9 cellular contexts compared by ENCODE assay signal in the genomic region with DNA sequence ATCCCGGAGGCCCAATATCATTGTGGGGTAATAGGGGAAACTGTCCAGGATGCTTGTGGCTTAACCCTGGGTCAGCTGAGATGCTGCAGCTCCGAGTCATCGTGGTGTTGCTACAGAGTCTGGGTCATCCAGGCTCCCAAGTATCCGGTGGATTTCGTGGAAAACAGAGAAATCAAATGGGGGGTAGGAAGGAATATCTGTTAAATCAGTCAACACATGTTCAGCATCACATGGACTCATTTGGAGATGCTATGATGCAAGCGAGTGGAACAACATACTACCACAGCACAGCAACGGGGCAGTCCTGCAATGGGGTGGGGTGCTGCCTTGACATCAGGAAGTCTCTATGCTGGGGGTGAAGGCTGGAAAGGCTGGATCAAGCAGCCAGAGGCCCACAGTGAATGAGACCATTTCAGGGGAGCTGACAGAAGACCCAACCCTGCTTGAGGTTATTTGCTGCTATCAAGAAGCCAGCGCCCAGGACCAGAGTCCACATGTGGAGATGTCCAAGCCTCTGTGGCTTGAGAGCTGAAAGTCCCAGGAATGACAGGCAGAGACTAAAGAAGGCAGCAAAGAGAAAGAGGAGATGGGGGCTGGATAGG. TPM values are rescaled to one million over a fixed set of nuclear protein-coding genes. Genes with fewer than 3 reads are reported as not detected.
DNase-seq lines count a peak whose midpoint lies in the region; ATAC-seq and TF ChIP-seq lines count a peak whose summit lies in the region.
"Had no signal": no experiment of that assay in that cellular context is flagged by ENCODE, and none has a peak within 500 bp of the region (broad histone marks: within the 10 kb centered on the region; RNA-seq: fewer than 3 reads in every experiment).

No MANE protein-coding gene starts in this region.

- peak overlapping the region; percentile 82 for H3K4me3 Mint-ChIP-seq in activated naive CD8-positive, alpha-beta T cell treated with anti-CD3 and anti-CD28 coated beads for 36 hours
- no peak overlapping the region for H3K4me3 Mint-ChIP-seq in type B pancreatic cell

- CTCF ChIA-PET in AG04449 (lab: Yijun Ruan, JAX), result interaction anchor here (0.8 to 4.2 kb wide), 4 partner anchors 14 to 81 kb away, joined by 3 to 25 read pairs (median 5); partner anchors contain the start of gene TMEM106C

- no peaks in the 10 kb centered on the region for H3K27me3 Mint-ChIP-seq in activated naive CD8-positive, alpha-beta T cell treated with anti-CD3 and anti-CD28 coated beads for 36 hours
- no peaks in the 10 kb centered on the region for H3K27me3 Mint-ChIP-seq in type B pancreatic cell

- no peaks in the 10 kb centered on the region for H3K9me3 Mint-ChIP-seq in activated naive CD8-positive, alpha-beta T cell treated with anti-CD3 and anti-CD28 coated beads for 36 hours
- H3K9me3 Mint-ChIP-seq in type B pancreatic cell, result no peaks in the 10 kb centered on the region

- TF ChIP-seq CTCF in AG04449 (IDR thresholded peaks at IDR 0.05; ENCODE audit: insufficient read depth, low read length, missing control alignments) (no peak), type B pancreatic cell (conservative IDR thresholded peaks at IDR 0.05) (no peak)

- intact Hi-C loops in left colon (cut with DNase I, micrococcal nuclease), result no loop called here

- H3K27ac Mint-ChIP-seq in activated naive CD8-positive, alpha-beta T cell treated with anti-CD3 and anti-CD28 coated beads for 36 hours, result peak overlapping the region; percentile 62
- no peak overlapping the region for H3K27ac Mint-ChIP-seq in type B pancreatic cell

- no peak overlapping the region for H3K4me3 ChIP-seq in AG04449 (ENCODE audit: low read depth, low read length)

- H3K36me3 Mint-ChIP-seq in activated naive CD8-positive, alpha-beta T cell treated with anti-CD3 and anti-CD28 coated beads for 36 hours, result peaks cover 55% of the 10 kb centered on the region
- no peaks in the 10 kb centered on the region for H3K36me3 Mint-ChIP-seq in type B pancreatic cell

- ATAC-seq in left colon, result peak; percentile 55
- ATAC-seq in HG02840 (IDR thresholded peaks at IDR 0.05; ENCODE audit: low FRiP score, unreplicated experiment), result no peak
- ATAC-seq in HG03025 (IDR thresholded peaks at IDR 0.05; ENCODE audit: low FRiP score, unreplicated experiment), result no peak
- no peak for ATAC-seq in HG02884 (IDR thresholded peaks at IDR 0.05; ENCODE audit: unreplicated experiment)

- DNase-seq in AG04449 (ENCODE audit: low read depth, low spot score), result peak; percentile 97
- peak; percentile 42 for DNase-seq in H4 (ENCODE audit: low spot score)
- no peak for DNase-seq in activated naive CD8-positive, alpha-beta T cell treated with anti-CD3 and anti-CD28 coated beads for 36 hours
- DNase-seq in left colon, result no peak
- no peak for DNase-seq in type B pancreatic cell (ENCODE audit: extremely low spot score, unreplicated experiment)
- DNase-seq: stimulated activated naive CD4-positive, alpha-beta T cell had no signal

- peaks cover 68% of the 10 kb centered on the region for H3K4me1 Mint-ChIP-seq in activated naive CD8-positive, alpha-beta T cell treated with anti-CD3 and anti-CD28 coated beads for 36 hours
- H3K4me1 Mint-ChIP-seq in type B pancreatic cell (ENCODE audit: unreplicated experiment), result no peaks in the 10 kb centered on the region

- POLR2A ChIA-PET in AG04449 (lab: Yijun Ruan, JAX), result interaction anchor here (0.5 to 0.9 kb wide), 3 partner anchors 10 to 265 kb away, joined by 4 read pairs; partner anchors contain the start of gene HDAC7

RNA-seq across cellular contexts. Expression of gene VDR, which starts 22.9 kb away (rescaled TPM):
- 5.6 and 7.3 TPM in 2 replicates for total RNA-seq in H4 (2014; rRNA removed; shearing (Covaris generic))
- 10 to 100 TPM; 55.8 TPM for total RNA-seq in activated naive CD8-positive, alpha-beta T cell treated with anti-CD3 and anti-CD28 coated beads for 36 hours
- total RNA-seq in left colon (100 to 1,000 TPM; 143 to 154 TPM), type B pancreatic cell (ENCODE audit: low replicate concordance) (0.77 and 1.5 TPM in 2 replicates)

Comparison
In these comparisons a context has a peak if more than half of its experiments do, and no peak if none do; other contexts are left out.
1. DNase-seq: peak in AG04449 (single experiment) and H4 (single experiment); none in activated naive CD8-positive, alpha-beta T cell treated with anti-CD3 and anti-CD28 coated beads for 36 hours (single experiment), left colon (0 of 2) and type B pancreatic cell (single experiment).